ENCODE assay signal across 16 cellular contexts in the genomic region with DNA sequence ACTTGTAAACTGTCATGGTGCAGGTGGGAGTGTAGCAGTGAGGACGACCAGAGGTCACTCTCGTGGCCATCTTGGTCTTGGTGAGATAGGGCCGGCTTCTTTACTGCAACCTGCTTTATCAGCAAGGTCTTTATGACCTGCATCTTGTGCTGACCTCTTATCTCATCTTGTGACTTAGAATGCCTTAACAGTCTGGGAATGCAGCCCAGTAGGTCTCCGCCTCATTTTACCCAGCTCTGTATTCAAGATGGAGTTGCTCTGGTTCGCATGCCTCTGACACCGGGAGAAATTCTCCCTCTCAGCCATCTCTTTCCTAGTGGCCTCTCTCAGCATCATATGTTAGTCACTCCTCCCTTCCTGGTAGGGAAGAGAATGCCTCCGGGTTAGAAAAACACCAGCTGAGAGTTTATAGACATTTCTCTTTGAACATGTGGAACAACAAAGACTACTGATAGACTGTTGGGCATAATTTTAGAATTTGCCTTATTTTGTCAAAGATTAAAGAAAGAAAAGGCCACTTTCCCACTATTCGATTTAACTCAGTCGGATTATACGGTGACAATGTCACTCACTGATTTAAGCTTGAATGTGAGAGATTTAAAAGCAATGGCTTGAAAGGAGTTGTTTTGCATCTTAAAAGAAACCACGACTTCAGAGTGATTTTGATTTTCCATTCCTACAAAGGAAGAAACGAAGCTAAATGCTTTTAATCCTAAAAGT.
DNase-seq lines count a peak whose midpoint lies in the region; ATAC-seq and TF ChIP-seq lines count a peak whose summit lies in the region.
"Had no signal": no experiment of that assay in that cellular context is flagged by ENCODE, and none has a peak within 500 bp of the region (broad histone marks: within the 10 kb centered on the region; RNA-seq: fewer than 3 reads in every experiment).

No MANE protein-coding gene starts in this region.

- H3K36me3 Mint-ChIP-seq in activated naive CD4-positive, alpha-beta T cell treated with anti-CD3 and anti-CD28 coated beads, Interleukin-2, amount 50 U/mL, for 24 hours, result peaks cover 6% of the 10 kb centered on the region
- H3K36me3 Mint-ChIP-seq in activated CD8-positive, alpha-beta T cell treated with anti-CD3 and anti-CD28 coated beads, Interleukin-2, amount 10 ng/mL, durations not matched to agents 7 days and 5 days (ENCODE audit: low read depth), result no peaks in the 10 kb centered on the region

- peaks cover 19% of the 10 kb centered on the region for H3K4me1 ChIP-seq in vagina

- no peak for TF ChIP-seq POLR2A in vagina (IDR thresholded peaks at IDR 0.05)

- no peaks in the 10 kb centered on the region for H3K27me3 Mint-ChIP-seq in activated naive CD4-positive, alpha-beta T cell treated with anti-CD3 and anti-CD28 coated beads, Interleukin-2, amount 50 U/mL, for 24 hours
- peaks cover 12% of the 10 kb centered on the region for H3K27me3 Mint-ChIP-seq in activated CD8-positive, alpha-beta T cell treated with anti-CD3 and anti-CD28 coated beads, Interleukin-2, amount 10 ng/mL, durations not matched to agents 7 days and 5 days (ENCODE audit: low read depth)

- H3K9me3 Mint-ChIP-seq in activated naive CD4-positive, alpha-beta T cell treated with anti-CD3 and anti-CD28 coated beads, Interleukin-2, amount 50 U/mL, for 24 hours, result peaks cover 5% of the 10 kb centered on the region
- H3K9me3 Mint-ChIP-seq in activated CD8-positive, alpha-beta T cell treated with anti-CD3 and anti-CD28 coated beads, Interleukin-2, amount 10 ng/mL, durations not matched to agents 7 days and 5 days (ENCODE audit: insufficient read depth), result no peaks in the 10 kb centered on the region
- H3K9me3 Mint-ChIP-seq: effector memory CD8-positive, alpha-beta T cell had no signal

- H3K9me3 ChIP-seq in vagina, result no peaks in the 10 kb centered on the region

- no peak for DNase-seq in activated naive CD4-positive, alpha-beta T cell treated with anti-CD3 and anti-CD28 coated beads, Interleukin-2, amount 50 U/mL, for 16 hours
- DNase-seq in activated CD8-positive, alpha-beta T cell treated with anti-CD3 and anti-CD28 coated beads, Interleukin-2, amount 10 ng/mL, durations not matched to agents 7 days and 5 days, result peak; percentile 16
- peak; percentile 67 for DNase-seq in foreskin melanocyte
- peak in 1 of 2 donors; percentile 56 for DNase-seq in vagina (ENCODE audit: extremely low spot score in 2 of 2)
- DNase-seq: effector memory CD8-positive, alpha-beta T cell; H7; mammary epithelial cell; NCI-H2081; NCI-H748 treated with DMSO at 0.1 percent for 48 hours had no signal

- POLR2A ChIA-PET in activated CD8-positive, alpha-beta T cell treated with anti-CD3 and anti-CD28 coated beads, Interleukin-2, amount 10 ng/mL, durations not matched to agents 7 days and 5 days (lab: Charles Lee), result no interaction called here

- CTCF ChIA-PET in activated CD8-positive, alpha-beta T cell treated with anti-CD3 and anti-CD28 coated beads, Interleukin-2, amount 10 ng/mL, durations not matched to agents 7 days and 5 days (lab: Charles Lee), result interaction anchor here (0.7 to 4.0 kb wide), 25 partner anchors 9 to 440 kb away, joined by 3 to 70 read pairs (median 5); no protein-coding TSS in a partner anchor

- H3K4me3 ChIP-seq in vagina, result no peak overlapping the region
- H3K4me3 ChIP-seq: cardiac muscle cell had no signal

- H3K36me3 ChIP-seq in vagina, result no peaks in the 10 kb centered on the region
- H3K36me3 ChIP-seq: cardiac muscle cell had no signal

- H3K4me1 Mint-ChIP-seq in activated naive CD4-positive, alpha-beta T cell treated with anti-CD3 and anti-CD28 coated beads, Interleukin-2, amount 50 U/mL, for 24 hours, result peaks cover 92% of the 10 kb centered on the region
- peaks cover 36% of the 10 kb centered on the region for H3K4me1 Mint-ChIP-seq in activated CD8-positive, alpha-beta T cell treated with anti-CD3 and anti-CD28 coated beads, Interleukin-2, amount 10 ng/mL, durations not matched to agents 7 days and 5 days (ENCODE audit: low read depth)

- intact Hi-C loops in vagina (cut with DNase I), result no loop called here

- peak overlapping the region; percentile 99 for H3K27ac Mint-ChIP-seq in activated naive CD4-positive, alpha-beta T cell treated with anti-CD3 and anti-CD28 coated beads, Interleukin-2, amount 50 U/mL, for 24 hours
- no peak overlapping the region for H3K27ac Mint-ChIP-seq in activated CD8-positive, alpha-beta T cell treated with anti-CD3 and anti-CD28 coated beads, Interleukin-2, amount 10 ng/mL, durations not matched to agents 7 days and 5 days
- H3K27ac Mint-ChIP-seq: effector memory CD8-positive, alpha-beta T cell had no signal

- TF ChIP-seq CTCF in vagina (IDR thresholded peaks at IDR 0.05), result no peak

- no peak for ATAC-seq in activated CD8-positive, alpha-beta T cell treated with anti-CD3 and anti-CD28 coated beads, Interleukin-2, amount 10 ng/mL, durations not matched to agents 7 days and 5 days
- no peak for ATAC-seq in HG02678 (IDR thresholded peaks at IDR 0.05; ENCODE audit: unreplicated experiment)
- no peak for ATAC-seq in HG03175 (IDR thresholded peaks at IDR 0.05; ENCODE audit: unreplicated experiment)
- no peak for ATAC-seq in GM19023 (IDR thresholded peaks at IDR 0.05; ENCODE audit: unreplicated experiment)

- peak overlapping the region; percentile 74 for H3K4me3 Mint-ChIP-seq in activated naive CD4-positive, alpha-beta T cell treated with anti-CD3 and anti-CD28 coated beads, Interleukin-2, amount 50 U/mL, for 24 hours
- H3K4me3 Mint-ChIP-seq in activated CD8-positive, alpha-beta T cell treated with anti-CD3 and anti-CD28 coated beads, Interleukin-2, amount 10 ng/mL, durations not matched to agents 7 days and 5 days, result no peak overlapping the region
- H3K4me3 Mint-ChIP-seq: effector memory CD8-positive, alpha-beta T cell; neural crest cell had no signal

- H3K27ac ChIP-seq in vagina, result peak overlapping the region; percentile 54
- H3K27ac ChIP-seq: cardiac muscle cell, HL-60 had no signal

- no peaks in the 10 kb centered on the region for H3K27me3 ChIP-seq in vagina
- H3K27me3 ChIP-seq: cardiac muscle cell had no signal
